Comparison of ENCODE assay signal across 3 cellular contexts in the genomic region with DNA sequence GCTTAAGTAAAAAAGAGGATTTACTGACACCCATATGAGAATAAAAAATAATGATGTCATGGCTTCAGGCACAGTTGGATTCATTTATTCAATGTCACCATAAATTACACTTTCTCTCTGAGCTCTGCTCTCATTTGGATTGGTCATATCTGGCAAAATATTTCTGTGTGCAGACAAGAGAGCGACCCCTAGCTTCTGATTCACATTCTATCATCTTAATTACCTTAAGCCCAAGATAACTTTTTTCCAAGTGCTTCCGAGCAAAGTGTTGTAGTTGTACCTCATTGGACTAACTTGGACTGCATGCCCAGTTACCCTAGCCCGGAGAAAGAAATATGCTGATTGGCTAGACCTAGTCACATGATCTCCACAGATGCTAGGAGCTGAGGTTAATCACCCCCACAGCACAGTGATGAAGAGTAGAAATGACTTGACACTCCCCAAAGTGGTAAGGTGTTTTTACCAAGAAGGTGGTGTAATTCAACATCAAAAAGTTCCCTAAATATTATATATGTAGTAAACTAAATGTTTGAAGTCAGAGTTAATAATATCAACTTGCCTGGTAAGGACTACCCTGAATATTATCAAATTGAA.
TF ChIP-seq lines count a peak whose summit lies in the region.

No MANE protein-coding gene starts in this region.

TF ChIP-seq in SK-N-SH, 30 proteins besides CTCF, POLR2A, EP300 and RAD21:
- TF ChIP-seq TAF1 (IDR thresholded peaks at IDR 0.05; ENCODE audit: borderline replicate concordance, low read depth, low read length) = no peak
- TF ChIP-seq TEAD4 (IDR thresholded peaks at IDR 0.05; ENCODE audit: borderline replicate concordance, insufficient read depth) = no peak
- TF ChIP-seq, protein P1, sequence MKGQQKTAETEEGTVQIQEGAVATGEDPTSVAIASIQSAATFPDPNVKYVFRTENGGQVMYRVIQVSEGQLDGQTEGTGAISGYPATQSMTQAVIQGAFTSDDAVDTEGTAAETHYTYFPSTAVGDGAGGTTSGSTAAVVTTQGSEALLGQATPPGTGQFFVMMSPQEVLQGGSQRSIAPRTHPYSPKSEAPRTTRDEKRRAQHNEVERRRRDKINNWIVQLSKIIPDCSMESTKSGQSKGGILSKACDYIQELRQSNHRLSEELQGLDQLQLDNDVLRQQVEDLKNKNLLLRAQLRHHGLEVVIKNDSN (IDR thresholded peaks at IDR 0.05; ENCODE audit: borderline replicate concordance, low read depth) = no peak
- no peak for TF ChIP-seq FOSL2 (IDR thresholded peaks at IDR 0.05; ENCODE audit: borderline replicate concordance, low read depth)
- no peak for TF ChIP-seq NRF1 (IDR thresholded peaks at IDR 0.05; ENCODE audit: low read depth, low read length)
- no peak for TF ChIP-seq EZH2phosphoT487 (IDR thresholded peaks at IDR 0.05; ENCODE audit: borderline replicate concordance, low read depth)
- no peak for TF ChIP-seq POLR2AphosphoS5 (IDR thresholded peaks at IDR 0.05; ENCODE audit: low read depth, low read length)
- no peak for TF ChIP-seq RXRA (IDR thresholded peaks at IDR 0.05; ENCODE audit: borderline replicate concordance, low read depth)
- TF ChIP-seq, protein P2, sequence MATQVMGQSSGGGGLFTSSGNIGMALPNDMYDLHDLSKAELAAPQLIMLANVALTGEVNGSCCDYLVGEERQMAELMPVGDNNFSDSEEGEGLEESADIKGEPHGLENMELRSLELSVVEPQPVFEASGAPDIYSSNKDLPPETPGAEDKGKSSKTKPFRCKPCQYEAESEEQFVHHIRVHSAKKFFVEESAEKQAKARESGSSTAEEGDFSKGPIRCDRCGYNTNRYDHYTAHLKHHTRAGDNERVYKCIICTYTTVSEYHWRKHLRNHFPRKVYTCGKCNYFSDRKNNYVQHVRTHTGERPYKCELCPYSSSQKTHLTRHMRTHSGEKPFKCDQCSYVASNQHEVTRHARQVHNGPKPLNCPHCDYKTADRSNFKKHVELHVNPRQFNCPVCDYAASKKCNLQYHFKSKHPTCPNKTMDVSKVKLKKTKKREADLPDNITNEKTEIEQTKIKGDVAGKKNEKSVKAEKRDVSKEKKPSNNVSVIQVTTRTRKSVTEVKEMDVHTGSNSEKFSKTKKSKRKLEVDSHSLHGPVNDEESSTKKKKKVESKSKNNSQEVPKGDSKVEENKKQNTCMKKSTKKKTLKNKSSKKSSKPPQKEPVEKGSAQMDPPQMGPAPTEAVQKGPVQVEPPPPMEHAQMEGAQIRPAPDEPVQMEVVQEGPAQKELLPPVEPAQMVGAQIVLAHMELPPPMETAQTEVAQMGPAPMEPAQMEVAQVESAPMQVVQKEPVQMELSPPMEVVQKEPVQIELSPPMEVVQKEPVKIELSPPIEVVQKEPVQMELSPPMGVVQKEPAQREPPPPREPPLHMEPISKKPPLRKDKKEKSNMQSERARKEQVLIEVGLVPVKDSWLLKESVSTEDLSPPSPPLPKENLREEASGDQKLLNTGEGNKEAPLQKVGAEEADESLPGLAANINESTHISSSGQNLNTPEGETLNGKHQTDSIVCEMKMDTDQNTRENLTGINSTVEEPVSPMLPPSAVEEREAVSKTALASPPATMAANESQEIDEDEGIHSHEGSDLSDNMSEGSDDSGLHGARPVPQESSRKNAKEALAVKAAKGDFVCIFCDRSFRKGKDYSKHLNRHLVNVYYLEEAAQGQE (IDR thresholded peaks at IDR 0.05; ENCODE audit: low read depth, low read length) = no peak
- TF ChIP-seq RCOR1 (IDR thresholded peaks at IDR 0.05; ENCODE audit: low read length) = no peak

TF ChIP-seq in SK-N-SH treated with all-trans-retinoic acid at 6 μM for 48 hours, 23 proteins besides CTCF, POLR2A, EP300 and RAD21 (continues in another document):
- TF ChIP-seq ARNTL (CRISPR knock-in tag; IDR thresholded peaks at IDR 0.05; ENCODE audit: borderline replicate concordance, low read depth) = no peak
- no peak for TF ChIP-seq PPARA (CRISPR knock-in tag; IDR thresholded peaks at IDR 0.05; ENCODE audit: borderline replicate concordance)
- no peak for TF ChIP-seq CSDC2 (CRISPR knock-in tag; IDR thresholded peaks at IDR 0.05)
- TF ChIP-seq BACH2 (CRISPR knock-in tag; IDR thresholded peaks at IDR 0.05; ENCODE audit: borderline replicate concordance) = no peak
- no peak for TF ChIP-seq ZC3H10 (CRISPR knock-in tag; IDR thresholded peaks at IDR 0.05)
- TF ChIP-seq, protein P3, sequence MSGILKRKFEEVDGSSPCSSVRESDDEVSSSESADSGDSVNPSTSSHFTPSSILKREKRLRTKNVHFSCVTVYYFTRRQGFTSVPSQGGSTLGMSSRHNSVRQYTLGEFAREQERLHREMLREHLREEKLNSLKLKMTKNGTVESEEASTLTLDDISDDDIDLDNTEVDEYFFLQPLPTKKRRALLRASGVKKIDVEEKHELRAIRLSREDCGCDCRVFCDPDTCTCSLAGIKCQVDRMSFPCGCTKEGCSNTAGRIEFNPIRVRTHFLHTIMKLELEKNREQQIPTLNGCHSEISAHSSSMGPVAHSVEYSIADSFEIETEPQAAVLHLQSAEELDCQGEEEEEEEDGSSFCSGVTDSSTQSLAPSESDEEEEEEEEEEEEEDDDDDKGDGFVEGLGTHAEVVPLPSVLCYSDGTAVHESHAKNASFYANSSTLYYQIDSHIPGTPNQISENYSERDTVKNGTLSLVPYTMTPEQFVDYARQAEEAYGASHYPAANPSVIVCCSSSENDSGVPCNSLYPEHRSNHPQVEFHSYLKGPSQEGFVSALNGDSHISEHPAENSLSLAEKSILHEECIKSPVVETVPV (CRISPR knock-in tag; IDR thresholded peaks at IDR 0.05) = no peak
- TF ChIP-seq GLIS3 (CRISPR knock-in tag; IDR thresholded peaks at IDR 0.05) = no peak
- TF ChIP-seq ZNF565 (CRISPR knock-in tag; conservative IDR thresholded peaks at IDR 0.05; ENCODE audit: low read depth) = no peak
- no peak for TF ChIP-seq SNAI2 (CRISPR knock-in tag; IDR thresholded peaks at IDR 0.05)
- TF ChIP-seq, protein P4, sequence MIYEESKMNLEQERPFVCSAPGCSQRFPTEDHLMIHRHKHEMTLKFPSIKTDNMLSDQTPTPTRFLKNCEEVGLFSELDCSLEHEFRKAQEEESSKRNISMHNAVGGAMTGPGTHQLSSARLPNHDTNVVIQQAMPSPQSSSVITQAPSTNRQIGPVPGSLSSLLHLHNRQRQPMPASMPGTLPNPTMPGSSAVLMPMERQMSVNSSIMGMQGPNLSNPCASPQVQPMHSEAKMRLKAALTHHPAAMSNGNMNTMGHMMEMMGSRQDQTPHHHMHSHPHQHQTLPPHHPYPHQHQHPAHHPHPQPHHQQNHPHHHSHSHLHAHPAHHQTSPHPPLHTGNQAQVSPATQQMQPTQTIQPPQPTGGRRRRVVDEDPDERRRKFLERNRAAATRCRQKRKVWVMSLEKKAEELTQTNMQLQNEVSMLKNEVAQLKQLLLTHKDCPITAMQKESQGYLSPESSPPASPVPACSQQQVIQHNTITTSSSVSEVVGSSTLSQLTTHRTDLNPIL (CRISPR knock-in tag; IDR thresholded peaks at IDR 0.05; ENCODE audit: low read depth) = no peak
- TF ChIP-seq, protein P5, sequence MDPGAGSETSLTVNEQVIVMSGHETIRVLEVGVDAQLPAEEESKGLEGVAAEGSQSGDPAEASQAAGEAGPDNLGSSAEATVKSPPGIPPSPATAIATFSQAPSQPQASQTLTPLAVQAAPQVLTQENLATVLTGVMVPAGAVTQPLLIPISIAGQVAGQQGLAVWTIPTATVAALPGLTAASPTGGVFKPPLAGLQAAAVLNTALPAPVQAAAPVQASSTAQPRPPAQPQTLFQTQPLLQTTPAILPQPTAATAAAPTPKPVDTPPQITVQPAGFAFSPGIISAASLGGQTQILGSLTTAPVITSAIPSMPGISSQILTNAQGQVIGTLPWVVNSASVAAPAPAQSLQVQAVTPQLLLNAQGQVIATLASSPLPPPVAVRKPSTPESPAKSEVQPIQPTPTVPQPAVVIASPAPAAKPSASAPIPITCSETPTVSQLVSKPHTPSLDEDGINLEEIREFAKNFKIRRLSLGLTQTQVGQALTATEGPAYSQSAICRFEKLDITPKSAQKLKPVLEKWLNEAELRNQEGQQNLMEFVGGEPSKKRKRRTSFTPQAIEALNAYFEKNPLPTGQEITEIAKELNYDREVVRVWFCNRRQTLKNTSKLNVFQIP (CRISPR knock-in tag; IDR thresholded peaks at IDR 0.05; ENCODE audit: borderline replicate concordance, low read depth) = no peak
- no peak for TF ChIP-seq ZNF70 (CRISPR knock-in tag; IDR thresholded peaks at IDR 0.05)
- TF ChIP-seq ZNF8 (CRISPR knock-in tag; IDR thresholded peaks at IDR 0.05) = no peak

TF ChIP-seq in HCT116, 20 proteins besides CTCF, POLR2A, EP300 and RAD21 (continued from another document):
- TF ChIP-seq ELF1 (IDR thresholded peaks at IDR 0.05; ENCODE audit: borderline replicate concordance, low read depth) = no peak
- TF ChIP-seq ZNF274 (IDR thresholded peaks at IDR 0.05; ENCODE audit: low read depth, low read length) = no peak
